Comparison of ENCODE assay signal across 1 cellular context in the genomic region with DNA sequence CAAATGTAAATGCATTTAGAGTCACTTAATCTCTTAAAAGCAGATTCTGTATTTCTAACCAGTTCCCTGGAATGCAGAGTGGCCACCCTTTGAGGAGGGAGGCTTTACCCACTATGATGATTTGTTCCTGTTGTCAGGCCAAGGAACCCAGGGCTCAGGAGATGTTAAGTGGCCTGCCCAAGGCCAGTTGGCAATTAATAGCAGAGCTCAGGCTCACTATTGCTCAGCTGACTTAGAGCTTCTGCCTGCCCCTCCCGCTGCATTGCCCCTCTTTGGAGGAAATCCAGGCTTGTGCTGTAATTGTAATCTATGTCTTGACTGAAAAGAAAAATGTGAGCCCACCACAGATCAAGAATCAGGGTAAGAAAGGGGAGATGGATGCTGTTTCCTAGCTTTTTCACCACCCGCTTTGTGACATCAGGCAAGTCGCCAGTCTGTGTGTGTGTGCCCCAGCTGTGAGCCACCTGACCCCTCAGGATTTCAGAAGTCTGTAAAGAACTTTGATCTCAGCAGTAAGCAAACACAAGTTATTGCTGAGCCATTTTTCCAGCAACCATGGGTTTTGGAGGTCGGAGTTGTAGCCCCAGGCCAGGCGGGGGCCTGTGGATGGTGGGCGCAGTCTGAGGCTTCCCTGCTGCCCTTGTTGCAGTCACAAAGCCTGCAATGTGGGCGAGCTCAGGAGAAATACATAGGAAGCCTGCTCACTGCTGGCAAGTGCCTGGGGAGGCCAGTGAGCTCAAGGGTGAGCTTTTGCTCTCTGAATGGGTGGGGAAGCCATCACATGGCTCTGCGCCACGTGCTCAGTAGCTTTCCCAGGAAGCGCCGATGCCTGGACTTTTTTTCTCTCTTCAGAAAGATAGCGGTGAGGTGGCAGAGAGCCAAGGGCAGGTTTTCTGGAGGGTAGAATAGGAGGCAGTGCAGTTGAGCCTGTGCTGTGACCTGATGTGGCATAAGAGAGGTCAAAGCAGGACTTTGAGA.
A peak's percentile ranks its signal among the peaks of the same experiment; 100 is the strongest.
TF ChIP-seq lines count a peak whose summit lies in the region.

No MANE protein-coding gene starts in this region.

TF ChIP-seq in HepG2, 621 proteins besides CTCF, POLR2A, EP300 and RAD21 (continued from another document and continues in another):
- no peak for TF ChIP-seq ATM (IDR thresholded peaks at IDR 0.05; ENCODE audit: borderline replicate concordance)
- TF ChIP-seq NCOA1 (CRISPR knock-in tag; IDR thresholded peaks at IDR 0.05), result peak; percentile 33; the same call in 1 of the 2 replicates
- peak; percentile 87 for TF ChIP-seq ZNF878 (CRISPR knock-in tag; IDR thresholded peaks at IDR 0.05)
- TF ChIP-seq JDP2 (CRISPR knock-in tag; IDR thresholded peaks at IDR 0.05; ENCODE audit: borderline replicate concordance), result no peak
- TF ChIP-seq, protein P1, sequence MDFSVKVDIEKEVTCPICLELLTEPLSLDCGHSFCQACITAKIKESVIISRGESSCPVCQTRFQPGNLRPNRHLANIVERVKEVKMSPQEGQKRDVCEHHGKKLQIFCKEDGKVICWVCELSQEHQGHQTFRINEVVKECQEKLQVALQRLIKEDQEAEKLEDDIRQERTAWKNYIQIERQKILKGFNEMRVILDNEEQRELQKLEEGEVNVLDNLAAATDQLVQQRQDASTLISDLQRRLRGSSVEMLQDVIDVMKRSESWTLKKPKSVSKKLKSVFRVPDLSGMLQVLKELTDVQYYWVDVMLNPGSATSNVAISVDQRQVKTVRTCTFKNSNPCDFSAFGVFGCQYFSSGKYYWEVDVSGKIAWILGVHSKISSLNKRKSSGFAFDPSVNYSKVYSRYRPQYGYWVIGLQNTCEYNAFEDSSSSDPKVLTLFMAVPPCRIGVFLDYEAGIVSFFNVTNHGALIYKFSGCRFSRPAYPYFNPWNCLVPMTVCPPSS (IDR thresholded peaks at IDR 0.05), result no peak
- no peak; the same call in 1 of the 2 replicates for TF ChIP-seq PAWR (CRISPR knock-in tag; IDR thresholded peaks at IDR 0.05; ENCODE audit: borderline replicate concordance)
- no peak for TF ChIP-seq ARHGAP35 (CRISPR knock-in tag; IDR thresholded peaks at IDR 0.05; ENCODE audit: borderline replicate concordance)
- TF ChIP-seq GFI1 (CRISPR knock-in tag; IDR thresholded peaks at IDR 0.05; ENCODE audit: borderline replicate concordance), result peak; percentile 65; the same call in 1 of the 2 replicates
- TF ChIP-seq, protein P2, sequence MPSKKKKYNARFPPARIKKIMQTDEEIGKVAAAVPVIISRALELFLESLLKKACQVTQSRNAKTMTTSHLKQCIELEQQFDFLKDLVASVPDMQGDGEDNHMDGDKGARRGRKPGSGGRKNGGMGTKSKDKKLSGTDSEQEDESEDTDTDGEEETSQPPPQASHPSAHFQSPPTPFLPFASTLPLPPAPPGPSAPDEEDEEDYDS (CRISPR knock-in tag; IDR thresholded peaks at IDR 0.05), result peak; percentile 71; the same call in 1 of the 2 replicates
- TF ChIP-seq HOXD1 (CRISPR knock-in tag; IDR thresholded peaks at IDR 0.05), result no peak
- no peak for TF ChIP-seq ZNF572 (CRISPR knock-in tag; IDR thresholded peaks at IDR 0.05)
- TF ChIP-seq SMARCE1 (IDR thresholded peaks at IDR 0.05; ENCODE audit: borderline replicate concordance), result no peak
- TF ChIP-seq ERF (CRISPR knock-in tag; IDR thresholded peaks at IDR 0.05), result peak; percentile 84
- no peak for TF ChIP-seq ZNF234 (CRISPR knock-in tag; conservative IDR thresholded peaks at IDR 0.05)
- TF ChIP-seq HNRNPL (IDR thresholded peaks at IDR 0.05; ENCODE audit: low read depth, low read length), result no peak
- TF ChIP-seq ZNF605 (CRISPR knock-in tag; IDR thresholded peaks at IDR 0.05), result peak; percentile 96
- TF ChIP-seq FOSL2 (CRISPR knock-in tag; IDR thresholded peaks at IDR 0.05), result peak; percentile 57
- no peak for TF ChIP-seq SYNCRIP (IDR thresholded peaks at IDR 0.05; ENCODE audit: insufficient read depth, low read depth, low read length)
- TF ChIP-seq, protein P3, sequence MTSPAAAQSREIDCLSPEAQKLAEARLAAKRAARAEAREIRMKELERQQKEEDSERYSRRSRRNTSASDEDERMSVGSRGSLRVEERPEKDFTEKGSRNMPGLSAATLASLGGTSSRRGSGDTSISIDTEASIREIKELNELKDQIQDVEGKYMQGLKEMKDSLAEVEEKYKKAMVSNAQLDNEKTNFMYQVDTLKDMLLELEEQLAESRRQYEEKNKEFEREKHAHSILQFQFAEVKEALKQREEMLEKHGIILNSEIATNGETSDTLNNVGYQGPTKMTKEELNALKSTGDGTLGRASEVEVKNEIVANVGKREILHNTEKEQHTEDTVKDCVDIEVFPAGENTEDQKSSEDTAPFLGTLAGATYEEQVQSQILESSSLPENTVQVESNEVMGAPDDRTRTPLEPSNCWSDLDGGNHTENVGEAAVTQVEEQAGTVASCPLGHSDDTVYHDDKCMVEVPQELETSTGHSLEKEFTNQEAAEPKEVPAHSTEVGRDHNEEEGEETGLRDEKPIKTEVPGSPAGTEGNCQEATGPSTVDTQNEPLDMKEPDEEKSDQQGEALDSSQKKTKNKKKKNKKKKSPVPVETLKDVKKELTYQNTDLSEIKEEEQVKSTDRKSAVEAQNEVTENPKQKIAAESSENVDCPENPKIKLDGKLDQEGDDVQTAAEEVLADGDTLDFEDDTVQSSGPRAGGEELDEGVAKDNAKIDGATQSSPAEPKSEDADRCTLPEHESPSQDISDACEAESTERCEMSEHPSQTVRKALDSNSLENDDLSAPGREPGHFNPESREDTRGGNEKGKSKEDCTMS (CRISPR knock-in tag; conservative IDR thresholded peaks at IDR 0.05), result no peak
- TF ChIP-seq, protein P4, sequence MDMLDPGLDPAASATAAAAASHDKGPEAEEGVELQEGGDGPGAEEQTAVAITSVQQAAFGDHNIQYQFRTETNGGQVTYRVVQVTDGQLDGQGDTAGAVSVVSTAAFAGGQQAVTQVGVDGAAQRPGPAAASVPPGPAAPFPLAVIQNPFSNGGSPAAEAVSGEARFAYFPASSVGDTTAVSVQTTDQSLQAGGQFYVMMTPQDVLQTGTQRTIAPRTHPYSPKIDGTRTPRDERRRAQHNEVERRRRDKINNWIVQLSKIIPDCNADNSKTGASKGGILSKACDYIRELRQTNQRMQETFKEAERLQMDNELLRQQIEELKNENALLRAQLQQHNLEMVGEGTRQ (IDR thresholded peaks at IDR 0.05; ENCODE audit: low read depth, low read length), result peak; percentile 94
- TF ChIP-seq, protein P4 (CRISPR knock-in tag; IDR thresholded peaks at IDR 0.05; ENCODE audit: borderline replicate concordance), result peak; percentile 93; the same call in 1 of the 2 replicates
- TF ChIP-seq ZNF558 (CRISPR knock-in tag; IDR thresholded peaks at IDR 0.05; ENCODE audit: borderline replicate concordance), result peak; percentile 42; the same call in 1 of the 2 replicates
- 0 out of 2 replicates have a peak, but pooled peaks have one; percentile 70 for TF ChIP-seq RFXAP (CRISPR knock-in tag; IDR thresholded peaks at IDR 0.05; ENCODE audit: borderline replicate concordance)
- peak; percentile 78 for TF ChIP-seq ZFY (CRISPR knock-in tag; IDR thresholded peaks at IDR 0.05)
- TF ChIP-seq, protein P5, sequence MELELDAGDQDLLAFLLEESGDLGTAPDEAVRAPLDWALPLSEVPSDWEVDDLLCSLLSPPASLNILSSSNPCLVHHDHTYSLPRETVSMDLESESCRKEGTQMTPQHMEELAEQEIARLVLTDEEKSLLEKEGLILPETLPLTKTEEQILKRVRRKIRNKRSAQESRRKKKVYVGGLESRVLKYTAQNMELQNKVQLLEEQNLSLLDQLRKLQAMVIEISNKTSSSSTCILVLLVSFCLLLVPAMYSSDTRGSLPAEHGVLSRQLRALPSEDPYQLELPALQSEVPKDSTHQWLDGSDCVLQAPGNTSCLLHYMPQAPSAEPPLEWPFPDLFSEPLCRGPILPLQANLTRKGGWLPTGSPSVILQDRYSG (CRISPR knock-in tag; IDR thresholded peaks at IDR 0.05), result peak; percentile 91
- TF ChIP-seq AKAP8 (CRISPR knock-in tag; IDR thresholded peaks at IDR 0.05), result no peak
- TF ChIP-seq NFIB (CRISPR knock-in tag; IDR thresholded peaks at IDR 0.05; ENCODE audit: borderline replicate concordance), result peak; percentile 71; the same call in 1 of the 2 replicates
- TF ChIP-seq, protein P6, sequence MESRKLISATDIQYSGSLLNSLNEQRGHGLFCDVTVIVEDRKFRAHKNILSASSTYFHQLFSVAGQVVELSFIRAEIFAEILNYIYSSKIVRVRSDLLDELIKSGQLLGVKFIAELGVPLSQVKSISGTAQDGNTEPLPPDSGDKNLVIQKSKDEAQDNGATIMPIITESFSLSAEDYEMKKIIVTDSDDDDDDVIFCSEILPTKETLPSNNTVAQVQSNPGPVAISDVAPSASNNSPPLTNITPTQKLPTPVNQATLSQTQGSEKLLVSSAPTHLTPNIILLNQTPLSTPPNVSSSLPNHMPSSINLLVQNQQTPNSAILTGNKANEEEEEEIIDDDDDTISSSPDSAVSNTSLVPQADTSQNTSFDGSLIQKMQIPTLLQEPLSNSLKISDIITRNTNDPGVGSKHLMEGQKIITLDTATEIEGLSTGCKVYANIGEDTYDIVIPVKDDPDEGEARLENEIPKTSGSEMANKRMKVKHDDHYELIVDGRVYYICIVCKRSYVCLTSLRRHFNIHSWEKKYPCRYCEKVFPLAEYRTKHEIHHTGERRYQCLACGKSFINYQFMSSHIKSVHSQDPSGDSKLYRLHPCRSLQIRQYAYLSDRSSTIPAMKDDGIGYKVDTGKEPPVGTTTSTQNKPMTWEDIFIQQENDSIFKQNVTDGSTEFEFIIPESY (CRISPR knock-in tag; IDR thresholded peaks at IDR 0.05), result 0 out of 2 replicates have a peak, but pooled peaks have one; percentile 35
- TF ChIP-seq, protein P7, sequence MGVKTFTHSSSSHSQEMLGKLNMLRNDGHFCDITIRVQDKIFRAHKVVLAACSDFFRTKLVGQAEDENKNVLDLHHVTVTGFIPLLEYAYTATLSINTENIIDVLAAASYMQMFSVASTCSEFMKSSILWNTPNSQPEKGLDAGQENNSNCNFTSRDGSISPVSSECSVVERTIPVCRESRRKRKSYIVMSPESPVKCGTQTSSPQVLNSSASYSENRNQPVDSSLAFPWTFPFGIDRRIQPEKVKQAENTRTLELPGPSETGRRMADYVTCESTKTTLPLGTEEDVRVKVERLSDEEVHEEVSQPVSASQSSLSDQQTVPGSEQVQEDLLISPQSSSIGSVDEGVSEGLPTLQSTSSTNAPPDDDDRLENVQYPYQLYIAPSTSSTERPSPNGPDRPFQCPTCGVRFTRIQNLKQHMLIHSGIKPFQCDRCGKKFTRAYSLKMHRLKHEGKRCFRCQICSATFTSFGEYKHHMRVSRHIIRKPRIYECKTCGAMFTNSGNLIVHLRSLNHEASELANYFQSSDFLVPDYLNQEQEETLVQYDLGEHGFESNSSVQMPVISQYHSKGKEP (CRISPR knock-in tag; IDR thresholded peaks at IDR 0.05), result no peak
- TF ChIP-seq, protein P8, sequence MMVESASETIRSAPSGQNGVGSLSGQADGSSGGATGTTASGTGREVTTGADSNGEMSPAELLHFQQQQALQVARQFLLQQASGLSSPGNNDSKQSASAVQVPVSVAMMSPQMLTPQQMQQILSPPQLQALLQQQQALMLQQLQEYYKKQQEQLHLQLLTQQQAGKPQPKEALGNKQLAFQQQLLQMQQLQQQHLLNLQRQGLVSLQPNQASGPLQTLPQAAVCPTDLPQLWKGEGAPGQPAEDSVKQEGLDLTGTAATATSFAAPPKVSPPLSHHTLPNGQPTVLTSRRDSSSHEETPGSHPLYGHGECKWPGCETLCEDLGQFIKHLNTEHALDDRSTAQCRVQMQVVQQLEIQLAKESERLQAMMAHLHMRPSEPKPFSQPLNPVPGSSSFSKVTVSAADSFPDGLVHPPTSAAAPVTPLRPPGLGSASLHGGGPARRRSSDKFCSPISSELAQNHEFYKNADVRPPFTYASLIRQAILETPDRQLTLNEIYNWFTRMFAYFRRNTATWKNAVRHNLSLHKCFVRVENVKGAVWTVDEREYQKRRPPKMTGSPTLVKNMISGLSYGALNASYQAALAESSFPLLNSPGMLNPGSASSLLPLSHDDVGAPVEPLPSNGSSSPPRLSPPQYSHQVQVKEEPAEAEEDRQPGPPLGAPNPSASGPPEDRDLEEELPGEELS (CRISPR knock-in tag; IDR thresholded peaks at IDR 0.05), result peak; percentile 73
- 0 out of 2 replicates have a peak, but pooled peaks have one; percentile 67 for TF ChIP-seq RXRA (CRISPR knock-in tag; IDR thresholded peaks at IDR 0.05)
- no peak; the same call in 1 of the 2 replicates for TF ChIP-seq HES4 (CRISPR knock-in tag; IDR thresholded peaks at IDR 0.05; ENCODE audit: borderline replicate concordance)
- TF ChIP-seq, protein P9, sequence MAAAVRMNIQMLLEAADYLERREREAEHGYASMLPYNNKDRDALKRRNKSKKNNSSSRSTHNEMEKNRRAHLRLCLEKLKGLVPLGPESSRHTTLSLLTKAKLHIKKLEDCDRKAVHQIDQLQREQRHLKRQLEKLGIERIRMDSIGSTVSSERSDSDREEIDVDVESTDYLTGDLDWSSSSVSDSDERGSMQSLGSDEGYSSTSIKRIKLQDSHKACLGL (CRISPR knock-in tag; IDR thresholded peaks at IDR 0.05), result peak; percentile 84; the same call in 1 of the 2 replicates
- TF ChIP-seq ZNF569 (CRISPR knock-in tag; IDR thresholded peaks at IDR 0.05; ENCODE audit: borderline replicate concordance), result no peak
- TF ChIP-seq THAP11 (CRISPR knock-in tag; IDR thresholded peaks at IDR 0.05), result peak; percentile 74
- 0 out of 2 replicates have a peak, but pooled peaks have one; percentile 66 for TF ChIP-seq ZBTB42 (CRISPR knock-in tag; IDR thresholded peaks at IDR 0.05)
- TF ChIP-seq ZNF616 (CRISPR knock-in tag; IDR thresholded peaks at IDR 0.05; ENCODE audit: low read depth), result no peak
- TF ChIP-seq GTF2F1 (IDR thresholded peaks at IDR 0.05; ENCODE audit: low read length), result no peak
- TF ChIP-seq FIP1L1 (IDR thresholded peaks at IDR 0.05; ENCODE audit: borderline replicate concordance, insufficient read depth, low read depth, low read length), result no peak
- TF ChIP-seq ZEB1 (IDR thresholded peaks at IDR 0.05; ENCODE audit: insufficient replicate concordance, low read depth), result no peak
- peak; percentile 70 for TF ChIP-seq NCOA2 (CRISPR knock-in tag; IDR thresholded peaks at IDR 0.05)
- TF ChIP-seq KMT2A (CRISPR knock-in tag; IDR thresholded peaks at IDR 0.05), result 0 out of 2 replicates have a peak, but pooled peaks have one; percentile 42
- TF ChIP-seq AGO2 (optimal IDR thresholded peaks at IDR 0.05; ENCODE audit: low read depth, low read length), result no peak
- peak; percentile 9; the same call in 1 of the 2 replicates for TF ChIP-seq ZFP82 (CRISPR knock-in tag; IDR thresholded peaks at IDR 0.05; ENCODE audit: borderline replicate concordance)
- TF ChIP-seq RFXANK (CRISPR knock-in tag; IDR thresholded peaks at IDR 0.05), result no peak
- no peak; the same call in 1 of the 2 replicates for TF ChIP-seq CREB1 (IDR thresholded peaks at IDR 0.05)
- TF ChIP-seq CREB1 (CRISPR knock-in tag; IDR thresholded peaks at IDR 0.05), result peak; percentile 65
- TF ChIP-seq SOX6 (IDR thresholded peaks at IDR 0.05), result no peak
- peak; percentile 81 for TF ChIP-seq SOX6 (CRISPR knock-in tag; IDR thresholded peaks at IDR 0.05)
- peak; percentile 87; the same call in 1 of the 2 replicates for TF ChIP-seq ZNF766 (CRISPR knock-in tag; IDR thresholded peaks at IDR 0.05; ENCODE audit: borderline replicate concordance)
- peak; percentile 85; the same call in 1 of the 2 replicates for TF ChIP-seq ZFP1 (CRISPR knock-in tag; IDR thresholded peaks at IDR 0.05)
- 0 out of 2 replicates have a peak, but pooled peaks have one; percentile 73 for TF ChIP-seq ZNF670 (CRISPR knock-in tag; IDR thresholded peaks at IDR 0.05; ENCODE audit: borderline replicate concordance)
- no peak for TF ChIP-seq ZNF772 (CRISPR knock-in tag; IDR thresholded peaks at IDR 0.05)
